12 cellular contexts compared by ENCODE assay signal in the genomic region with DNA sequence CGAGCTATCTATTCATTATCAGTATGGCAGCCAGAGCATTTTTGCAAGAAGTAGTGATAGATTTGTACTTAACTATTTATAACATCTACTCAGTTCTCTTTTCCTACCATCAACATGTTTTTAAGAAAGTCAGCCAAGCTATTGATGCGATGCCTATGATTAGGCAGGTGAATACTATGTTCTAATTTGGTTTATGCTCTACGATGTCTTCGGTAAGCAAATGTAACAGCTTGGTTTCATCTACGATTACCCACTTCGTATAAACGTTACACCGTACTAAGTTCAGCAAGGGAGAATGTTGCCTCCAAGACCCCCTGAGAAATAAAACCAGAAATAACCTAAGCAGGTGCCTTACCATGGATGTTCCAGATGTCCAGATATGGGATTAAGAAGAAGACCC. TPM values are rescaled to one million over a fixed set of nuclear protein-coding genes. Genes with fewer than 3 reads are reported as not detected.
DNase-seq lines count a peak whose midpoint lies in the region; ATAC-seq and FAIRE-seq lines count a peak whose summit lies in the region.
"Had no signal": no experiment of that assay in that cellular context is flagged by ENCODE, and none has a peak within 500 bp of the region (broad histone marks: within the 10 kb centered on the region; RNA-seq: fewer than 3 reads in every experiment).

No MANE protein-coding gene starts in this region.

- DNase-seq in activated CD4-positive, alpha-beta T cell treated with anti-CD3 and anti-CD28 coated beads, Interleukin-2, amount 10 ng/mL, durations not matched to agents 24 days and 14 days: peak; percentile 72
- DNase-seq in activated CD4-positive, alpha-beta T cell treated with anti-CD3 and anti-CD28 coated beads for 4 hours: no peak
- DNase-seq in NAMALWA (ENCODE audit: low spot score): peak; percentile 47
- DNase-seq in small intestine: no peak
- no peak for DNase-seq in HT-29 (ENCODE audit: low spot score)
- DNase-seq in GF-D8 (lab: John Stamatoyannopoulos, UW): no peak
- DNase-seq in T1000 (lab: John Stamatoyannopoulos, UW): no peak
- DNase-seq: psoas muscle had no signal

- H3K27ac Mint-ChIP-seq in activated CD4-positive, alpha-beta T cell treated with anti-CD3 and anti-CD28 coated beads, Interleukin-2, amount 10 ng/mL, durations not matched to agents 24 days and 14 days: peak overlapping the region; percentile 94
- H3K27ac Mint-ChIP-seq: dendritic cell treated with granulocyte-macrophage colony-stimulating factor and Interleukin-4, amounts not matched to agents 40 ng/mL and 50 ng/mL, for 4 days had no signal

- peaks cover 52% of the 10 kb centered on the region for H3K4me1 Mint-ChIP-seq in activated CD4-positive, alpha-beta T cell treated with anti-CD3 and anti-CD28 coated beads, Interleukin-2, amount 10 ng/mL, durations not matched to agents 24 days and 14 days

- H3K27me3 Mint-ChIP-seq in activated CD4-positive, alpha-beta T cell treated with anti-CD3 and anti-CD28 coated beads, Interleukin-2, amount 10 ng/mL, durations not matched to agents 24 days and 14 days: no peaks in the 10 kb centered on the region
- H3K27me3 Mint-ChIP-seq: dendritic cell treated with granulocyte-macrophage colony-stimulating factor and Interleukin-4, amounts not matched to agents 40 ng/mL and 50 ng/mL, for 4 days had no signal

- intact Hi-C loops in activated CD4-positive, alpha-beta T cell treated with anti-CD3 and anti-CD28 coated beads, Interleukin-2, amount 10 ng/mL, durations not matched to agents 24 days and 14 days (cut with micrococcal nuclease): loop anchor here (1.0 to 10.0 kb wide), 6 partner anchors 8 to 954 kb away; a partner anchor contains a TSS

- no peaks in the 10 kb centered on the region for H3K4me1 ChIP-seq in small intestine (ENCODE audit: control insufficient read depth in 2 of 2, insufficient read depth in 1 of 2, low read depth in 1 of 2, low read length in 1 of 2)
- H3K4me1 ChIP-seq: psoas muscle had no signal

- no peaks in the 10 kb centered on the region for H3K36me3 ChIP-seq in small intestine (ENCODE audit: control insufficient read depth in 2 of 2, insufficient read depth in 2 of 2, low read length in 2 of 2)

- H3K36me3 Mint-ChIP-seq in activated CD4-positive, alpha-beta T cell treated with anti-CD3 and anti-CD28 coated beads, Interleukin-2, amount 10 ng/mL, durations not matched to agents 24 days and 14 days (ENCODE audit: low read depth): peaks cover 24% of the 10 kb centered on the region

- H3K27ac ChIP-seq in small intestine (ENCODE audit: low read depth in 1 of 2, low read length in 1 of 2): peak overlapping the region in 1 of 2 donors; percentile 55
- H3K27ac ChIP-seq: psoas muscle had no signal

- no peak for FAIRE-seq in small intestine (lab: Jason Lieb, UNC)
- FAIRE-seq: A204.1, K562 had no signal

- ATAC-seq in HG02678 (IDR thresholded peaks at IDR 0.05; ENCODE audit: unreplicated experiment): peak; percentile 38
- ATAC-seq: K562, psoas muscle had no signal

- 70 to 91% (median 79%) methylated on average over 8 of the region's 8 CpGs for WGBS in small intestine, 3 donors

- H3K4me3 ChIP-seq in small intestine (ENCODE audit: low read depth in 1 of 2, low read length in 2 of 2): peak overlapping the region; percentile 4 to 22
- H3K4me3 ChIP-seq: K562, psoas muscle had no signal

- H3K27me3 ChIP-seq in small intestine (ENCODE audit: control insufficient read depth in 2 of 2, insufficient read depth in 2 of 2, low read length in 2 of 2): no peaks in the 10 kb centered on the region

- H3K9me3 Mint-ChIP-seq in activated CD4-positive, alpha-beta T cell treated with anti-CD3 and anti-CD28 coated beads, Interleukin-2, amount 10 ng/mL, durations not matched to agents 24 days and 14 days: no peaks in the 10 kb centered on the region
- H3K9me3 Mint-ChIP-seq: dendritic cell treated with granulocyte-macrophage colony-stimulating factor and Interleukin-4, amounts not matched to agents 40 ng/mL and 50 ng/mL, for 4 days had no signal

- no peaks in the 10 kb centered on the region for H3K9me3 ChIP-seq in small intestine (ENCODE audit: control insufficient read depth, low read depth)
- H3K9me3 ChIP-seq: psoas muscle had no signal

- peak overlapping the region; percentile 97 for H3K4me3 Mint-ChIP-seq in activated CD4-positive, alpha-beta T cell treated with anti-CD3 and anti-CD28 coated beads, Interleukin-2, amount 10 ng/mL, durations not matched to agents 24 days and 14 days
- H3K4me3 Mint-ChIP-seq: dendritic cell treated with granulocyte-macrophage colony-stimulating factor and Interleukin-4, amounts not matched to agents 40 ng/mL and 50 ng/mL, for 4 days had no signal

RNA-seq across cellular contexts. Expression of a gene that starts 0.4 kb away (rescaled TPM):
- total RNA-seq in activated CD4-positive, alpha-beta T cell treated with anti-CD3 and anti-CD28 coated beads, Interleukin-2, amount 10 ng/mL, durations not matched to agents 24 days and 14 days: 33.7 and 36.0 TPM in 2 replicates
- polyA plus RNA-seq in small intestine: under 1 TPM; 0.27 to 0.67 (median 0.49) TPM
- total RNA-seq in HT-29 (2014; rRNA removed; shearing (Covaris generic)): not detected in 2 replicates
- polyA plus RNA-seq: K562 had no signal

Comparison
In these comparisons a context has a peak if more than half of its experiments do, and no peak if none do; other contexts are left out.
1. DNase-seq: peak in activated CD4-positive, alpha-beta T cell treated with anti-CD3 and anti-CD28 coated beads, Interleukin-2, amount 10 ng/mL, durations not matched to agents 24 days and 14 days (single experiment) and NAMALWA (single experiment); none in activated CD4-positive, alpha-beta T cell treated with anti-CD3 and anti-CD28 coated beads for 4 hours (0 of 2), small intestine (single experiment), HT-29 (single experiment), GF-D8 (single experiment) and T1000 (single experiment).
2. RNA of a gene that starts 0.4 kb away (total RNA-seq): 33.7 to 36.0 TPM in activated CD4-positive, alpha-beta T cell treated with anti-CD3 and anti-CD28 coated beads, Interleukin-2, amount 10 ng/mL, durations not matched to agents 24 days and 14 days; not detected in HT-29; every median in the first group is over 10 times any median in the second.